Comparison of ENCODE assay signal across 24 cellular contexts in genomic region chr4:150384249-150384648, GRCh38.
"Had no signal": no experiment of that assay in that cellular context is flagged by ENCODE, and none has a peak within 500 bp of the region (broad histone marks: within the 10 kb centered on the region; RNA-seq: fewer than 3 reads in every experiment).

No MANE protein-coding gene starts in this region.

- H3K9me3 ChIP-seq: esophagus muscularis mucosa, mucosa of descending colon, ovary, testis, tibial nerve, upper lobe of right lung, vagina had no signal

- DNase-seq: effector memory CD8-positive, alpha-beta T cell; foreskin keratinocyte; head of caudate nucleus; islet precursor cell; mammary epithelial cell; mucosa of descending colon; naive thymus-derived CD8-positive, alpha-beta T cell; ovary; right cardiac atrium; stimulated activated CD4-positive, alpha-beta T cell treated with anti-CD3 and anti-CD28 coated beads, Interleukin-2, amount 100 ng/mL, for 48 hours; stimulated activated CD8-positive, alpha-beta memory T cell treated with anti-CD3 and anti-CD28 coated beads, Interleukin-4, amount 100 ng/mL, for 48 hours; stimulated activated naive B cell treated with anti-CD40 and anti-IgM and Interleukin-4, amounts not matched to agents 10 μg/mL and 1 μg/mL and 100 μg/mL, for 72 hours; stimulated activated naive CD8-positive, alpha-beta T cell treated with anti-CD3 and anti-CD28 coated beads, Interleukin-15, amount 100 ng/mL, for 72 hours; testis; upper lobe of right lung had no signal

- H3K4me2 ChIP-seq: hepatocyte, smooth muscle cell had no signal

- H3K27me3 ChIP-seq: esophagus muscularis mucosa, foreskin keratinocyte, hepatocyte, ovary, testis, tibial nerve, upper lobe of right lung, vagina had no signal

- H3K27ac ChIP-seq: epithelial cell of prostate, esophagus muscularis mucosa, foreskin keratinocyte, hepatocyte, ovary, testis, tibial nerve, upper lobe of right lung, vagina had no signal

- H3K4me1 Mint-ChIP-seq: stimulated activated naive CD8-positive, alpha-beta T cell treated with anti-CD3 and anti-CD28 coated beads, Interleukin-15, amount 100 ng/mL, for 72 hours had no signal

- ATAC-seq: effector memory CD8-positive, alpha-beta T cell; foreskin keratinocyte; left lobe of liver; mucosa of descending colon; naive thymus-derived CD8-positive, alpha-beta T cell; right cardiac atrium; stimulated activated naive B cell treated with anti-CD40 and anti-IgM and Interleukin-4, amounts not matched to agents 10 μg/mL and 1 μg/mL and 100 μg/mL, for 72 hours; stimulated activated naive CD8-positive, alpha-beta T cell treated with anti-CD3 and anti-CD28 coated beads, Interleukin-15, amount 100 ng/mL, for 72 hours; upper lobe of right lung had no signal

- H3K4me1 ChIP-seq: esophagus muscularis mucosa, foreskin keratinocyte, testis, upper lobe of right lung had no signal

- H3K27me3 Mint-ChIP-seq: dendritic cell treated with granulocyte-macrophage colony-stimulating factor and Interleukin-4, amounts not matched to agents 40 ng/mL and 50 ng/mL, for 4 days; effector memory CD8-positive, alpha-beta T cell; naive thymus-derived CD8-positive, alpha-beta T cell; progenitor cell of endocrine pancreas; stimulated activated naive B cell treated with anti-CD40 and anti-IgM and Interleukin-4, amounts not matched to agents 10 μg/mL and 1 μg/mL and 100 μg/mL, for 72 hours; stimulated activated naive CD8-positive, alpha-beta T cell treated with anti-CD3 and anti-CD28 coated beads, Interleukin-15, amount 100 ng/mL, for 72 hours had no signal

- H3K4me3 ChIP-seq: esophagus muscularis mucosa, hepatocyte, mucosa of descending colon, ovary, smooth muscle cell, testis, tibial nerve, upper lobe of right lung, vagina had no signal

- H3K27ac Mint-ChIP-seq: dendritic cell treated with granulocyte-macrophage colony-stimulating factor and Interleukin-4, amounts not matched to agents 40 ng/mL and 50 ng/mL, for 4 days; effector memory CD8-positive, alpha-beta T cell; progenitor cell of endocrine pancreas; stimulated activated naive B cell treated with anti-CD40 and anti-IgM and Interleukin-4, amounts not matched to agents 10 μg/mL and 1 μg/mL and 100 μg/mL, for 72 hours; stimulated activated naive CD8-positive, alpha-beta T cell treated with anti-CD3 and anti-CD28 coated beads, Interleukin-15, amount 100 ng/mL, for 72 hours had no signal

- H3K4me3 Mint-ChIP-seq: dendritic cell treated with granulocyte-macrophage colony-stimulating factor and Interleukin-4, amounts not matched to agents 40 ng/mL and 50 ng/mL, for 4 days; effector memory CD8-positive, alpha-beta T cell; naive thymus-derived CD8-positive, alpha-beta T cell; stimulated activated naive B cell treated with anti-CD40 and anti-IgM and Interleukin-4, amounts not matched to agents 10 μg/mL and 1 μg/mL and 100 μg/mL, for 72 hours; stimulated activated naive CD8-positive, alpha-beta T cell treated with anti-CD3 and anti-CD28 coated beads, Interleukin-15, amount 100 ng/mL, for 72 hours had no signal

- H2AFZ ChIP-seq: hepatocyte had no signal

- H3K36me3 ChIP-seq: esophagus muscularis mucosa, ovary, tibial nerve, upper lobe of right lung, vagina had no signal

- H3K9me3 Mint-ChIP-seq: dendritic cell treated with granulocyte-macrophage colony-stimulating factor and Interleukin-4, amounts not matched to agents 40 ng/mL and 50 ng/mL, for 4 days; effector memory CD8-positive, alpha-beta T cell; stimulated activated naive CD8-positive, alpha-beta T cell treated with anti-CD3 and anti-CD28 coated beads, Interleukin-15, amount 100 ng/mL, for 72 hours had no signal

- H3K79me2 ChIP-seq: hepatocyte had no signal
